Comparison of ENCODE assay signal across 15 cellular contexts in the genomic region with DNA sequence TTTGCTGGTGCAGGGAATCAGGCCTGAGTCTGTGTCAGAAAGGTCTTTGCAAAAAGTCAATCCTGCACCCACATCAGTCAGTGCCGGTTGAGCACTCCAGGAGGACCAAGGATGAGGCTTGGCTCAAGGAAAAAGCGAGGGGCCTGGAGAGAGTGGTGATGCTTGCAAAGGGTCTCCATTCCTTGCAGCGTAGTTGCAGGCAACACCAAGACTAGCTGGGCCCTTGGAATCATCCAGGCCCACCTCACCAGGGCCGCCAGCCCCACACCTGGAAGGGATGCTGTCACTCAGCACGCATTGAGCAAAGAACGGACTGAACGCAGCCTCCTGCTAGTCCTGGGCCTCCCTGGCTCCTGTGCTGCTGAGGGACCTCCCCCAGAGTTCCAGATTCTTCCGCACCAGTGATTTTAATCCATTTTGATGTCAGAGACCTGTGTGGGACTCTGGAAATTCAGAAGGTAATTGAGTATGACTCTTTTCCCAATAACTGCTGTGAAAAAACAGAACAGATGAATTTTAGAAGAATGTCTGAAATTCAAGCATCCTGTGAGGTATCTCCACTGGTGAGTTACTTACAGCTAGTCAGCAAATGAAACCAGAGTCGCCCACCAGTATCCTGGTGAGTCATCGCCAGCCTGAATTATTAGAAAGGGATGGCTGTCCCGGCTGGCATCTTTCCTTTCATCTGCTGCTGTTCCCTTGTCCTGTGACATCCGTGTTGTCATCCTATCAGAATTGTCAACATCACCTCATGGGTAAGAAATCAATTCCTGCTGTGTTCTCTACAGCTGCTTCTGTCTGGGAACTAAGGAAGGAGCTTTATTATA.
DNase-seq lines count a peak whose midpoint lies in the region; ATAC-seq and TF ChIP-seq lines count a peak whose summit lies in the region.
"Had no signal": no experiment of that assay in that cellular context is flagged by ENCODE, and none has a peak within 500 bp of the region (broad histone marks: within the 10 kb centered on the region; RNA-seq: fewer than 3 reads in every experiment).

No MANE protein-coding gene starts in this region.

- in situ Hi-C loops in astrocyte of the spinal cord (cut with HindIII; ENCODE audit: low sequenced_read_pairs), result no loop called here

- DNase-seq in NCI-H82 (lab: John Stamatoyannopoulos, UW) (peak; percentile 16), NCI-H82 treated with DMSO at 0.1 percent for 48 hours (lab: John Stamatoyannopoulos, UW; ENCODE audit: unreplicated experiment) (no peak), astrocyte of the spinal cord (ENCODE audit: low read depth, low spot score) (peak; percentile 69), inferior parietal cortex (ENCODE audit: extremely low spot score) (peak; percentile 9), superior temporal gyrus (ENCODE audit: extremely low spot score) (peak; percentile 53), GOT3 (lab: John Stamatoyannopoulos, UW) (no peak)
- no peak for DNase-seq in stimulated activated CD4-positive, alpha-beta T cell treated with anti-CD3 and anti-CD28 coated beads, Interleukin-15, amount 100 ng/mL, for 24 hours
- DNase-seq: adrenal gland, NCI-H1092, NCI-H526, SIG-M5, sigmoid colon, trophoblast cell, WERI-Rb-1 had no signal

- TF ChIP-seq CTCF in astrocyte of the spinal cord (IDR thresholded peaks at IDR 0.05; ENCODE audit: low read depth, low read length), result no peak

- ATAC-seq in HG03571 (IDR thresholded peaks at IDR 0.05; ENCODE audit: unreplicated experiment), result no peak

- H3K4me3 ChIP-seq in astrocyte of the spinal cord (ENCODE audit: low read depth, low read length), result no peak overlapping the region
- H3K4me3 ChIP-seq: adrenal gland, sigmoid colon had no signal

Comparison
In these comparisons a context has a peak if more than half of its experiments do, and no peak if none do; other contexts are left out.
1. DNase-seq: peak in NCI-H82 (single experiment), astrocyte of the spinal cord (single experiment), inferior parietal cortex (single experiment) and superior temporal gyrus (single experiment); none in NCI-H82 treated with DMSO at 0.1 percent for 48 hours (single experiment), stimulated activated CD4-positive, alpha-beta T cell treated with anti-CD3 and anti-CD28 coated beads, Interleukin-15, amount 100 ng/mL, for 24 hours (single experiment) and GOT3 (single experiment).